In genomic region chr19:45785097-45785496, GRCh38 we compare ENCODE assay signal across 24 cellular contexts. TPM values are rescaled to one million over a fixed set of nuclear protein-coding genes. Genes with fewer than 3 reads are reported as not detected.
DNase-seq lines count a peak whose midpoint lies in the region; ATAC-seq and TF ChIP-seq lines count a peak whose summit lies in the region.
"Had no signal": no experiment of that assay in that cellular context is flagged by ENCODE, and none has a peak within 500 bp of the region (broad histone marks: within the 10 kb centered on the region; RNA-seq: fewer than 3 reads in every experiment).

No MANE protein-coding gene starts in this region.

- no peak overlapping the region for H3K27ac Mint-ChIP-seq in T-helper 2 cell treated with Interferon-gamma antibody and Interleukin-4, amounts not matched to agents 5 μg/mL and 100 μg/mL, for 36 hours
- H3K27ac Mint-ChIP-seq: activated CD4-positive, alpha-beta memory T cell treated with anti-CD3 and anti-CD28 coated beads for 36 hours; activated naive CD8-positive, alpha-beta T cell; IgD-negative memory B cell; nephron had no signal

- peaks cover 24% of the 10 kb centered on the region for H3K36me3 Mint-ChIP-seq in T-helper 2 cell treated with Interferon-gamma antibody and Interleukin-4, amounts not matched to agents 5 μg/mL and 100 μg/mL, for 36 hours (ENCODE audit: low read depth)

- peaks cover 49% of the 10 kb centered on the region for H3K79me2 ChIP-seq in smooth muscle cell (ENCODE audit: low read depth)

- TF ChIP-seq CTCF in lower lobe of right lung (IDR thresholded peaks at IDR 0.05) (no peak), smooth muscle cell (IDR thresholded peaks at IDR 0.05; ENCODE audit: borderline replicate concordance, insufficient read depth, poor library complexity, severe bottlenecking) (no peak)

- H3K27ac ChIP-seq in lower lobe of right lung, result peak overlapping the region; percentile 60
- peak overlapping the region; percentile 93 for H3K27ac ChIP-seq in smooth muscle cell (ENCODE audit: low read depth)
- H3K27ac ChIP-seq: brain microvascular endothelial cell, epithelial cell of prostate, HL-60, VCaP had no signal

- H3K36me3 ChIP-seq in adipocyte (ENCODE audit: control insufficient read depth, insufficient read depth, low read length, severe bottlenecking) (peaks cover 41% of the 10 kb centered on the region), lower lobe of right lung (peaks cover 49% of the 10 kb centered on the region), smooth muscle cell (ENCODE audit: low read depth) (no peaks in the 10 kb centered on the region)

- H3K9ac ChIP-seq in adipocyte (ENCODE audit: low read length) (peak overlapping the region; percentile 6), smooth muscle cell (ENCODE audit: low read depth) (no peak overlapping the region)

- 91% methylated on average over 5 of the region's 5 CpGs for WGBS in smooth muscle cell (ENCODE audit: low lambda C conversion rate)

- peaks cover 1% of the 10 kb centered on the region for H3K4me1 Mint-ChIP-seq in T-helper 2 cell treated with Interferon-gamma antibody and Interleukin-4, amounts not matched to agents 5 μg/mL and 100 μg/mL, for 36 hours (ENCODE audit: low read depth)

- H3K4me3 ChIP-seq in adipocyte (ENCODE audit: low read length), result no peak overlapping the region
- H3K4me3 ChIP-seq in lower lobe of right lung, result no peak overlapping the region
- no peak overlapping the region for H3K4me3 ChIP-seq in smooth muscle cell

- intact Hi-C loops in lower lobe of right lung (cut with DNase I), result no loop called here

- H3K4me1 ChIP-seq in adipocyte (ENCODE audit: control insufficient read depth, insufficient read depth, low read length) (peaks cover 32% of the 10 kb centered on the region), lower lobe of right lung (peaks cover 20% of the 10 kb centered on the region), smooth muscle cell (ENCODE audit: low read depth) (peaks cover 24% of the 10 kb centered on the region)

- peaks cover 56% of the 10 kb centered on the region for H4K20me1 ChIP-seq in smooth muscle cell (ENCODE audit: low read depth)

- ATAC-seq in lower lobe of right lung (no peak), HG02610 (IDR thresholded peaks at IDR 0.05; ENCODE audit: unreplicated experiment) (no peak)

- peak; percentile 84 for DNase-seq in DMS 273 (lab: John Stamatoyannopoulos, UW; ENCODE audit: unreplicated experiment)
- DNase-seq in adipocyte (ENCODE audit: low read depth), result no peak
- DNase-seq in lower lobe of right lung, result no peak
- no peak for DNase-seq in smooth muscle cell (lab: John Stamatoyannopoulos, UW; ENCODE audit: unreplicated experiment)
- DNase-seq in ureter (ENCODE audit: low spot score), result no peak
- DNase-seq in T-helper 2 cell treated with Interferon-gamma antibody and Interleukin-4, amounts not matched to agents 5 μg/mL and 100 μg/mL, for 36 hours (ENCODE audit: low spot score), result no peak
- DNase-seq in mesenteric fat pad (ENCODE audit: low spot score), result no peak
- DNase-seq: activated CD4-positive, alpha-beta memory T cell treated with anti-CD3 and anti-CD28 coated beads for 36 hours; brain microvascular endothelial cell; dermis blood vessel endothelial cell; NCI-H187 treated with DMSO at 0.1 percent for 48 hours had no signal

- peaks cover 25% of the 10 kb centered on the region for H3K27me3 Mint-ChIP-seq in T-helper 2 cell treated with Interferon-gamma antibody and Interleukin-4, amounts not matched to agents 5 μg/mL and 100 μg/mL, for 36 hours (ENCODE audit: low read depth)
- H3K27me3 Mint-ChIP-seq: IgD-negative memory B cell had no signal

- H3K27me3 ChIP-seq in adipocyte (replicated peaks; ENCODE audit: control insufficient read depth, insufficient read depth, low read length), result no peaks in the 10 kb centered on the region
- H3K27me3 ChIP-seq in lower lobe of right lung (ENCODE audit: low read depth), result peaks cover 27% of the 10 kb centered on the region
- no peaks in the 10 kb centered on the region for H3K27me3 ChIP-seq in smooth muscle cell (ENCODE audit: low read depth)
- H3K27me3 ChIP-seq: brain microvascular endothelial cell had no signal

- no peak overlapping the region for H3K4me2 ChIP-seq in smooth muscle cell

- H3F3A ChIP-seq in smooth muscle cell (ENCODE audit: low read depth), result peaks cover 15% of the 10 kb centered on the region

- H3K9me3 ChIP-seq in adipocyte (ENCODE audit: control insufficient read depth, low read length) (no peaks in the 10 kb centered on the region), lower lobe of right lung (no peaks in the 10 kb centered on the region), smooth muscle cell (replicated peaks; ENCODE audit: low read depth) (no peaks in the 10 kb centered on the region)

- H3K9me3 Mint-ChIP-seq in T-helper 2 cell treated with Interferon-gamma antibody and Interleukin-4, amounts not matched to agents 5 μg/mL and 100 μg/mL, for 36 hours, result no peaks in the 10 kb centered on the region
- H3K9me3 Mint-ChIP-seq: activated CD4-positive, alpha-beta memory T cell treated with anti-CD3 and anti-CD28 coated beads for 36 hours; IgD-negative memory B cell; nephron had no signal

- H3K4me3 Mint-ChIP-seq in T-helper 2 cell treated with Interferon-gamma antibody and Interleukin-4, amounts not matched to agents 5 μg/mL and 100 μg/mL, for 36 hours, result no peak overlapping the region
- H3K4me3 Mint-ChIP-seq: activated CD4-positive, alpha-beta memory T cell treated with anti-CD3 and anti-CD28 coated beads for 36 hours; activated naive CD8-positive, alpha-beta T cell; IgD-negative memory B cell had no signal

- H2AFZ ChIP-seq in smooth muscle cell (ENCODE audit: low read depth), result no peak overlapping the region

RNA-seq across cellular contexts. Expression of gene DMPK, which starts 2.8 kb away (rescaled TPM):
- 42.6 TPM for total RNA-seq in lower lobe of right lung
- 19.2 and 23.6 TPM in 2 replicates for total RNA-seq in smooth muscle cell
- polyA plus RNA-seq in smooth muscle cell, result 32.7 and 47.7 TPM in 2 replicates
- 106 TPM for total RNA-seq in ureter
- total RNA-seq in mesenteric fat pad, result 37.5 TPM

RNA-seq across cellular contexts. Expression of gene DMWD, which starts 7.5 kb away (rescaled TPM):
- total RNA-seq in lower lobe of right lung, result 47.4 TPM
- 14.9 and 16.1 TPM in 2 replicates for total RNA-seq in smooth muscle cell
- polyA plus RNA-seq in smooth muscle cell, result 57.6 and 96.4 TPM in 2 replicates
- total RNA-seq in ureter, result 64.2 TPM
- 57.2 TPM for total RNA-seq in mesenteric fat pad

RNA-seq across cellular contexts. Expression of gene SIX5, which starts 16.0 kb away (rescaled TPM):
- total RNA-seq in lower lobe of right lung, result 16.8 TPM
- total RNA-seq in smooth muscle cell, result 10.2 and 15.3 TPM in 2 replicates
- polyA plus RNA-seq in smooth muscle cell, result 16.0 and 19.7 TPM in 2 replicates
- 18.1 TPM for total RNA-seq in ureter
- total RNA-seq in mesenteric fat pad, result 18.0 TPM

RNA-seq across cellular contexts. Expression of gene RSPH6A, which starts 30.0 kb away (rescaled TPM):
- total RNA-seq in lower lobe of right lung, result 0.21 TPM
- 0.22 TPM in 1 of 2 replicates, not detected in the other for total RNA-seq in smooth muscle cell
- polyA plus RNA-seq in smooth muscle cell, result 0.15 TPM in 1 of 2 replicates, not detected in the other
- 0.21 TPM for total RNA-seq in ureter
- not detected for total RNA-seq in mesenteric fat pad
- total RNA-seq: glomerular endothelial cell, lower leg skin, posterior vena cava had no signal
- polyA plus RNA-seq: IgD-negative memory B cell had no signal

RNA-seq across cellular contexts. Expression of gene MEIOSIN, which starts 51.9 kb away (rescaled TPM):
- total RNA-seq in lower lobe of right lung (not detected), smooth muscle cell (not detected in 2 replicates), ureter (not detected), mesenteric fat pad (not detected)
- polyA plus RNA-seq in smooth muscle cell, result 0.12 TPM in 1 of 2 replicates, not detected in the other
- total RNA-seq: activated CD4-positive, alpha-beta memory T cell treated with anti-CD3 and anti-CD28 coated beads for 36 hours; dermis blood vessel endothelial cell; glomerular endothelial cell; H1; lower leg skin; NCI-H460; posterior vena cava; T-helper 1 cell treated with Interleukin-12 subunit alpha and Interleukin-12 subunit beta and Interleukin-4 antibody, amounts not matched to agents 30 ng/mL and 1 ng/mL, for 36 hours had no signal
- polyA plus RNA-seq: IgD-negative memory B cell had no signal
